17 cellular contexts compared by ENCODE assay signal in the genomic region with DNA sequence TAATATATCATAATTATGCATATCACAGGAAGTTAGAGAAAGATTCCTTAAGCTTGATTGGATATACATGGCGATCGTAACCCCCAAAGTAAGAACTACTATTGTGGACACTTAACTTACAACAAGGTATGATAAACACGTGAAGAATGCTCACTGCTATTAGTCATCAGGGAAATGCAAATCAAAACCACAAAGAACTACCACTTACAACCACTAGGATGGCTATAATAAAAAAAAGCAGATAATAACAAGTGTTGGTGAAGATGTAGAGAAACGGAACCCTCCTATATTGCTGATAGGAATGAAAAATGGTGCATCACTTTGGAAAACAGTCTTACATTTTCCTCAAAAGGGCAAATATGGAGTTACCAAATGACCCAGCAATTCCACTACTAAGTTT.
DNase-seq lines count a peak whose midpoint lies in the region; ATAC-seq and TF ChIP-seq lines count a peak whose summit lies in the region.
"Had no signal": no experiment of that assay in that cellular context is flagged by ENCODE, and none has a peak within 500 bp of the region (broad histone marks: within the 10 kb centered on the region; RNA-seq: fewer than 3 reads in every experiment).

No MANE protein-coding gene starts in this region.

- H3K27me3 Mint-ChIP-seq in HFFc6 (ENCODE audit: insufficient read depth) (no peaks in the 10 kb centered on the region; the same call in 1 of the 2 replicates), glutamatergic neuron (ENCODE audit: unreplicated experiment) (peaks cover 2% of the 10 kb centered on the region)
- H3K27me3 Mint-ChIP-seq: IgD-negative memory B cell had no signal

- DNase-seq in ACHN (peak; percentile 34), HFFc6 (peak; percentile 11), amniotic epithelial cell (ENCODE audit: low read depth) (peak; percentile 55), glutamatergic neuron (no peak), mucosa of descending colon (no peak), NCI-H146 treated with DMSO at 0.1 percent for 48 hours (lab: John Stamatoyannopoulos, UW; ENCODE audit: unreplicated experiment) (no peak), KBM-7 (no peak)
- no peak for DNase-seq in activated naive CD4-positive, alpha-beta T cell (lab: John Stamatoyannopoulos, UW)
- DNase-seq: activated effector memory CD4-positive, alpha-beta T cell treated with Interleukin-2 at 50 U/mL for 16 hours; dorsolateral prefrontal cortex; NCI-H1105; right cardiac atrium; stimulated activated CD4-positive, alpha-beta T cell treated with anti-CD3 and anti-CD28 coated beads, Interleukin-2, amount 100 ng/mL, for 24 hours had no signal

- H3K36me3 Mint-ChIP-seq in HFFc6 (ENCODE audit: low read depth) (peaks cover 52% of the 10 kb centered on the region), glutamatergic neuron (ENCODE audit: unreplicated experiment) (peaks cover 30% of the 10 kb centered on the region)

- no peak overlapping the region for H3K4me3 ChIP-seq in mucosa of descending colon
- H3K4me3 ChIP-seq: ascending aorta, dorsolateral prefrontal cortex, lung had no signal

- H3K4me1 ChIP-seq in mucosa of descending colon (ENCODE audit: low read depth), result no peaks in the 10 kb centered on the region
- H3K4me1 ChIP-seq: ascending aorta had no signal

- H3K9me3 Mint-ChIP-seq in HFFc6 (peaks cover 35% of the 10 kb centered on the region), glutamatergic neuron (ENCODE audit: unreplicated experiment) (peaks cover 4% of the 10 kb centered on the region)

- H3K9me3 ChIP-seq in mucosa of descending colon, result peaks cover 25% of the 10 kb centered on the region
- H3K9me3 ChIP-seq: ascending aorta had no signal

- peaks cover 8% of the 10 kb centered on the region; the same call in 1 of the 2 replicates for H3K4me1 Mint-ChIP-seq in HFFc6 (ENCODE audit: low read depth)
- H3K4me1 Mint-ChIP-seq in glutamatergic neuron (ENCODE audit: low read depth, unreplicated experiment), result peaks cover 4% of the 10 kb centered on the region
- H3K4me1 Mint-ChIP-seq: WTC11 had no signal

- no peaks in the 10 kb centered on the region for H3K36me3 ChIP-seq in mucosa of descending colon (ENCODE audit: low read depth)

- intact Hi-C loops in mucosa of descending colon (cut with DNase I, micrococcal nuclease), result no loop called here

- ATAC-seq in mucosa of descending colon, result no peak
- ATAC-seq: right cardiac atrium, WTC11 had no signal

- TF ChIP-seq CTCF in HFFc6 (IDR thresholded peaks at IDR 0.05), result peak; percentile 65
- TF ChIP-seq CTCF in glutamatergic neuron (IDR thresholded peaks at IDR 0.05; ENCODE audit: partially characterized antibody, unreplicated experiment), result peak; percentile 41
- TF ChIP-seq CTCF in mucosa of descending colon (IDR thresholded peaks at IDR 0.05), result no peak

- no peak overlapping the region for H3K27ac Mint-ChIP-seq in HFFc6
- no peak overlapping the region for H3K27ac Mint-ChIP-seq in glutamatergic neuron (ENCODE audit: unreplicated experiment)
- H3K27ac Mint-ChIP-seq: IgD-negative memory B cell, WTC11 had no signal

- in situ Hi-C loops in ACHN (cut with HindIII; ENCODE audit: low pct_ligation_motif_present, low pct_unique_long_range_greater_than_20kb, low sequenced_read_pairs) (no loop called here), KBM-7 (cut with MboI; ENCODE audit: low pct_unique_long_range_greater_than_20kb, low sequenced_read_pairs) (no loop called here)

- H3K4me3 Mint-ChIP-seq in HFFc6 (no peak overlapping the region), glutamatergic neuron (ENCODE audit: unreplicated experiment) (no peak overlapping the region)
- H3K4me3 Mint-ChIP-seq: WTC11 had no signal

Comparison
In these comparisons a context has a peak if more than half of its experiments do, and no peak if none do; other contexts are left out.
1. DNase-seq: peak in ACHN (single experiment), HFFc6 (single experiment) and amniotic epithelial cell (single experiment); none in glutamatergic neuron (single experiment), mucosa of descending colon (0 of 3), NCI-H146 treated with DMSO at 0.1 percent for 48 hours (single experiment), KBM-7 (single experiment) and activated naive CD4-positive, alpha-beta T cell (0 of 4).